9 cellular contexts compared by ENCODE assay signal in genomic region chr17:77916771-77917481, GRCh38. TPM values are rescaled to one million over a fixed set of nuclear protein-coding genes. Genes with fewer than 3 reads are reported as not detected.
DNase-seq lines count a peak whose midpoint lies in the region; ATAC-seq, FAIRE-seq and TF ChIP-seq lines count a peak whose summit lies in the region.
"Had no signal": no experiment of that assay in that cellular context is flagged by ENCODE, and none has a peak within 500 bp of the region (broad histone marks: within the 10 kb centered on the region; RNA-seq: fewer than 3 reads in every experiment).

No MANE protein-coding gene starts in this region.

- H3K9me3 Mint-ChIP-seq in GM23338, result peaks cover 16% of the 10 kb centered on the region

- no peak overlapping the region for H3K4me3 Mint-ChIP-seq in GM23338

- TF ChIP-seq RAD21 in A549 (conservative IDR thresholded peaks at IDR 0.05 in 1 of 2, IDR thresholded peaks at IDR 0.05 in 1 of 2) (no peak), HepG2 (CRISPR knock-in tag; IDR thresholded peaks at IDR 0.05) (no peak)

- no peaks in the 10 kb centered on the region for H3K79me2 ChIP-seq in GM23338 (replicated peaks; ENCODE audit: insufficient read depth)
- H3K79me2 ChIP-seq in HepG2 (ENCODE audit: insufficient read depth, low read length), result no peaks in the 10 kb centered on the region

- H2AFZ ChIP-seq in GM23338 (peak overlapping the region; percentile 38; the same call in 1 of the 2 replicates), HepG2 (ENCODE audit: low read length) (no peak overlapping the region)

- H3K4me1 Mint-ChIP-seq in GM23338, result peaks cover 30% of the 10 kb centered on the region

- in situ Hi-C loops in HepG2 (cut with HindIII; ENCODE audit: extremely low pct_ligation_motif_present, low pct_unique_long_range_greater_than_20kb), result no loop called here

- H3K4me3 ChIP-seq in A549, result no peak overlapping the region
- no peak overlapping the region for H3K4me3 ChIP-seq in GM23338
- no peak overlapping the region for H3K4me3 ChIP-seq in HepG2 (replicated peaks in 1 of 3; ENCODE audit: insufficient read depth in 1 of 3, low read depth in 2 of 3, low read length in 3 of 3)
- no peak overlapping the region for H3K4me3 ChIP-seq in esophagus muscularis mucosa
- H3K4me3 ChIP-seq in psoas muscle, result no peak overlapping the region
- H3K4me3 ChIP-seq: colonic mucosa had no signal

- H3K27me3 ChIP-seq in GM23338 (ENCODE audit: insufficient read depth), result no peaks in the 10 kb centered on the region
- peaks cover 6 to 64% of the 10 kb centered on the region in 2 experiments; a peak in 4 of 5 replicates for H3K27me3 ChIP-seq in HepG2 (ENCODE audit: control insufficient read depth in 1 of 2, insufficient read depth in 2 of 2, low read length in 2 of 2)
- H3K27me3 ChIP-seq in esophagus muscularis mucosa, result peaks cover 0 to 42% (median 0%) of the 10 kb centered on the region in 4 donors
- peaks cover 0 to 36% (median 7%) of the 10 kb centered on the region in 3 donors for H3K27me3 ChIP-seq in psoas muscle (ENCODE audit: insufficient read depth in 3 of 3, low read length in 2 of 3)

- H3K4me2 ChIP-seq in A549 (peak overlapping the region; percentile 55), GM23338 (no peak overlapping the region), HepG2 (ENCODE audit: low read depth, low read length) (no peak overlapping the region)

- TF ChIP-seq EP300 in A549 (IDR thresholded peaks at IDR 0.05), result no peak
- TF ChIP-seq EP300 in HepG2 (IDR thresholded peaks at IDR 0.05; ENCODE audit: low read depth in 2 of 2, low read length in 2 of 2), result no peak
- TF ChIP-seq EP300 in HepG2 (CRISPR knock-in tag; IDR thresholded peaks at IDR 0.05; ENCODE audit: borderline replicate concordance), result no peak
- no peak for TF ChIP-seq EP300 in esophagus muscularis mucosa (IDR thresholded peaks at IDR 0.05)

- H3K9me3 ChIP-seq in A549, result 0 out of 3 replicates have a peak, but pooled peaks cover 3% of the 10 kb centered on the region
- no peaks in the 10 kb centered on the region for H3K9me3 ChIP-seq in HepG2 (ENCODE audit: low read length)
- no peaks in the 10 kb centered on the region for H3K9me3 ChIP-seq in esophagus muscularis mucosa
- no peaks in the 10 kb centered on the region for H3K9me3 ChIP-seq in psoas muscle
- H3K9me3 ChIP-seq: colonic mucosa had no signal

- 16% methylated on average over 15 of the region's 15 CpGs for whole genome bisulfite sequencing in A549 (ENCODE audit: missing lambda C conversion rate)
- 7% methylated on average over 15 of the region's 15 CpGs for WGBS in HepG2 (ENCODE audit: low lambda C conversion rate)
- 66% methylated on average over 15 of the region's 15 CpGs for WGBS in esophagus muscularis mucosa
- WGBS in psoas muscle, 3 donors, result 45 to 50% (median 49%) methylated on average over 15 of the region's 15 CpGs

- TF ChIP-seq CTCF in A549 (IDR thresholded peaks at IDR 0.05) (no peak), GM23338 (conservative IDR thresholded peaks at IDR 0.05; ENCODE audit: low read depth in 2 of 2) (no peak), HepG2 (CRISPR knock-in tag; IDR thresholded peaks at IDR 0.05) (no peak), esophagus muscularis mucosa (IDR thresholded peaks at IDR 0.05) (no peak), psoas muscle (IDR thresholded peaks at IDR 0.05) (no peak)

- H3K4me1 ChIP-seq in A549 (peaks cover 8% of the 10 kb centered on the region; the same call in 1 of the 3 replicates), GM23338 (ENCODE audit: insufficient read depth) (peaks cover 33% of the 10 kb centered on the region), HepG2 (ENCODE audit: insufficient read depth, low read length) (no peaks in the 10 kb centered on the region), esophagus muscularis mucosa (peaks cover 0 to 18% (median 7%) of the 10 kb centered on the region in 4 donors), psoas muscle (no peaks in the 10 kb centered on the region)
- H3K4me1 ChIP-seq: colonic mucosa had no signal

- H3K27ac ChIP-seq in A549 (no peak overlapping the region), GM23338 (ENCODE audit: low read depth) (no peak overlapping the region), HepG2 (ENCODE audit: extremely low read length, insufficient read depth, low read length) (no peak overlapping the region), esophagus muscularis mucosa (replicated peaks in 1 of 4) (no peak overlapping the region), psoas muscle (no peak overlapping the region)
- H3K27ac ChIP-seq: colonic mucosa had no signal

- no TSS peak for BruUV-seq in HepG2 (replicated peaks; lab: Mats Ljungman, UMichigan)

- H4K20me1 ChIP-seq in GM23338 (replicated peaks; ENCODE audit: insufficient read depth), result no peaks in the 10 kb centered on the region
- H4K20me1 ChIP-seq in HepG2 (ENCODE audit: insufficient read depth, low read length), result no peaks in the 10 kb centered on the region

- H3F3A ChIP-seq in GM23338 (replicated peaks; ENCODE audit: low read depth), result 0 out of 2 replicates have a peak, but pooled peaks cover 3% of the 10 kb centered on the region

- H3K27me3 Mint-ChIP-seq in GM23338 (ENCODE audit: insufficient read depth, low read depth, poor library complexity), result peaks cover 14% of the 10 kb centered on the region

- no peak overlapping the region for H3K27ac Mint-ChIP-seq in GM23338

- POLR2A ChIA-PET in A549 (lab: Yijun Ruan, JAX), result interaction anchor here (4.1 kb wide), 1 partner anchor 41 kb away, joined by 32 read pairs; the partner anchor contains the start of gene TNRC6C
- POLR2A ChIA-PET in HepG2 (lab: Yijun Ruan, JAX), result no interaction called here

- no peak overlapping the region for H3K9ac ChIP-seq in HepG2 (ENCODE audit: insufficient read depth, low read depth, low read length)

- H3K9me2 ChIP-seq in GM23338 (ENCODE audit: insufficient read depth), result peaks cover 3% of the 10 kb centered on the region; the same call in 1 of the 2 replicates

- CTCF ChIA-PET in A549 (lab: Yijun Ruan, JAX) (interaction anchor here (1.0 to 2.2 kb wide), 4 partner anchors 11 to 143 kb away, joined by 3 to 10 read pairs (median 3); no protein-coding TSS in a partner anchor), HepG2 (lab: Yijun Ruan, JAX; ENCODE audit: low intra/inter-chr PET ratio, low total read pairs) (no interaction called here)

- H3K36me3 Mint-ChIP-seq in GM23338 (ENCODE audit: low read depth), result peaks cover 12% of the 10 kb centered on the region

- ATAC-seq in A549 (peak; percentile 64 to 67; a peak in 5 of 6 replicates), GM23338 (no peak), HepG2 (peak; percentile 47; the same call in 2 of the 3 replicates), psoas muscle (no peak), GM18858 (IDR thresholded peaks at IDR 0.05; ENCODE audit: unreplicated experiment) (no peak), GM19351 (IDR thresholded peaks at IDR 0.05; ENCODE audit: unreplicated experiment) (no peak)

- intact Hi-C loops in HepG2 (cut with micrococcal nuclease; ENCODE audit: unreplicated experiment), result no loop called here
- intact Hi-C loops in esophagus muscularis mucosa (cut with DNase I), result no loop called here
- intact Hi-C loops in psoas muscle (cut with DNase I), result no loop called here

- H3K36me3 ChIP-seq in GM23338 (ENCODE audit: insufficient read depth) (no peaks in the 10 kb centered on the region), HepG2 (replicated peaks in 1 of 2; ENCODE audit: control insufficient read depth in 1 of 2, insufficient read depth in 2 of 2, low read length in 2 of 2) (no peaks in the 10 kb centered on the region), esophagus muscularis mucosa (no peaks in the 10 kb centered on the region), psoas muscle (ENCODE audit: insufficient read depth in 1 of 2, low read depth in 1 of 2) (no peaks in the 10 kb centered on the region)
- H3K36me3 ChIP-seq: colonic mucosa had no signal

- FAIRE-seq in A549 (lab: Jason Lieb, UNC) (no peak), HepG2 (lab: Jason Lieb, UNC) (no peak)

- no peak for TF ChIP-seq POLR2A in A549 (IDR thresholded peaks at IDR 0.05; ENCODE audit: low read length)
- no peak for TF ChIP-seq POLR2A in HepG2 (IDR thresholded peaks at IDR 0.05; ENCODE audit: insufficient read depth in 1 of 2, low read depth in 2 of 2, low read length in 2 of 2)
- no peak for TF ChIP-seq POLR2A in esophagus muscularis mucosa (IDR thresholded peaks at IDR 0.05; ENCODE audit: low read depth)

- DNase-seq in A549 (ENCODE audit: low read depth in 1 of 2, low spot score in 1 of 2) (no peak), GM23338 (ENCODE audit: low spot score) (no peak), SKM-1 treated with dmso at 0.1 percent for 144 hours (lab: John Stamatoyannopoulos, UW; ENCODE audit: unreplicated experiment) (peak; percentile 72), HepG2 (ENCODE audit: low spot score) (no peak), esophagus muscularis mucosa (ENCODE audit: extremely low spot score) (no peak), psoas muscle (no peak)
- DNase-seq: colonic mucosa had no signal

RNA-seq across cellular contexts. Expression of gene TNRC6C, which starts 41.6 kb away (rescaled TPM):
- 1.3 and 3.4 TPM in 2 replicates for polyA plus RNA-seq in A549 (2011; rRNA removed)
- 0.62 and 0.69 TPM in 2 replicates for polyA plus RNA-seq in A549 (2012; cell fraction: cytosol; rRNA removed)
- 1.5 and 2.2 TPM in 2 replicates for polyA plus RNA-seq in A549 (2012; cell fraction: nucleus; rRNA removed)
- 1.7 to 2.4 TPM (median 1.9 TPM) in 3 replicates for polyA plus RNA-seq in A549 (2017; fragmentation: RNase III; extraction: RNeasy Plus Mini Kit Qiagen cat#74134 plus additional on column Dnase treatment)
- polyA minus RNA-seq in A549 (2011; rRNA and poly(A)+ RNA removed), result 14.7 and 16.0 TPM in 2 replicates
- total RNA-seq in GM23338 (2014; rRNA removed; shearing (Covaris generic)), result 16.2 and 16.6 TPM in 2 replicates
- polyA plus RNA-seq in GM23338 (2016; fragmentation: Nextera tagmentation; extraction: Ambion mirVana), result 8.6 and 10.1 TPM in 2 replicates
- total RNA-seq in HepG2 (2016; rRNA removed; fragmentation: Illumina TruSeq; extraction: Trizol), result 4.7 and 4.9 TPM in 2 replicates
- total RNA-seq in HepG2 (2016; cell fraction: cytosol; rRNA removed; fragmentation: Illumina TruSeq; extraction: Trizol; ENCODE audit: low read depth), result 11.1 and 13.2 TPM in 2 replicates
- total RNA-seq in HepG2 (2016; cell fraction: insoluble cytoplasmic fraction; rRNA removed; fragmentation: Illumina TruSeq; extraction: Trizol), result 3.2 TPM in 2 replicates
- 2.2 and 2.9 TPM in 2 replicates for total RNA-seq in HepG2 (2016; cell fraction: membrane; rRNA removed; fragmentation: Illumina TruSeq; extraction: Trizol)
- 7.0 and 9.7 TPM in 2 replicates for total RNA-seq in HepG2 (2016; cell fraction: nucleus; rRNA removed; fragmentation: Illumina TruSeq; extraction: Trizol)
- 0.61 and 0.66 TPM in 2 replicates for polyA plus RNA-seq in HepG2 (2011; rRNA removed)
- polyA plus RNA-seq in HepG2 (2011; cell fraction: cytosol; rRNA removed), result 0.35 and 0.46 TPM in 2 replicates
- polyA plus RNA-seq in HepG2 (2011; cell fraction: nucleus; rRNA removed), result 3.4 and 4.2 TPM in 2 replicates
- 3.6 and 4.0 TPM in 2 replicates for polyA plus RNA-seq in HepG2 (2012)
- polyA plus RNA-seq in HepG2 (2016; cell fraction: cytosol; fragmentation: Illumina TruSeq; extraction: Trizol; ENCODE audit: low read depth), result 0.14 and 0.17 TPM in 2 replicates
- polyA plus RNA-seq in HepG2 (2016; cell fraction: insoluble cytoplasmic fraction; fragmentation: Illumina TruSeq; extraction: Trizol; ENCODE audit: low read depth), result 2.5 and 3.2 TPM in 2 replicates
- 0.18 and 0.30 TPM in 2 replicates for polyA plus RNA-seq in HepG2 (2016; cell fraction: membrane; fragmentation: Illumina TruSeq; extraction: Trizol; ENCODE audit: low read depth)
- polyA plus RNA-seq in HepG2 (2016; cell fraction: nucleus; fragmentation: Illumina TruSeq; extraction: Trizol; ENCODE audit: insufficient read depth, low read depth), result 10.3 and 10.4 TPM in 2 replicates
- 4.5 and 10.3 TPM in 2 replicates for polyA minus RNA-seq in HepG2 (2011; rRNA and poly(A)+ RNA removed; ENCODE audit: low replicate concordance)
- polyA minus RNA-seq in HepG2 (2011; cell fraction: cytosol; rRNA and poly(A)+ RNA removed), result 2.3 and 2.8 TPM in 2 replicates
- polyA minus RNA-seq in HepG2 (2011; cell fraction: nucleus; rRNA and poly(A)+ RNA removed), result 6.7 and 7.3 TPM in 2 replicates
- 10 to 100 TPM; 21.4 to 31.6 (median 29.0) TPM for total RNA-seq in esophagus muscularis mucosa
- total RNA-seq in psoas muscle, result 10 to 100 TPM; 11.4 to 22.4 (median 13.6) TPM
- polyA plus RNA-seq in psoas muscle, result 1 to 10 TPM; 1.2 to 5.4 (median 1.4) TPM

Comparison
In these comparisons a context has a peak if more than half of its experiments do, and no peak if none do; other contexts are left out.
1. ATAC-seq: peak in A549 (2 of 2) and HepG2 (single experiment); none in GM23338 (single experiment), psoas muscle (0 of 4), GM18858 (single experiment) and GM19351 (single experiment).